In genomic region chr4:180557348-180557747, GRCh38 we compare ENCODE assay signal across 15 cellular contexts.
A peak's percentile ranks its signal among the peaks of the same experiment; 100 is the strongest.
DNase-seq lines count a peak whose midpoint lies in the region; ATAC-seq, FAIRE-seq and TF ChIP-seq lines count a peak whose summit lies in the region.
"Had no signal": no experiment of that assay in that cellular context is flagged by ENCODE, and none has a peak within 500 bp of the region (broad histone marks: within the 10 kb centered on the region; RNA-seq: fewer than 3 reads in every experiment).

No MANE protein-coding gene starts in this region.

- peak; percentile 15 for DNase-seq in HCT116 (ENCODE audit: low read depth, low spot score)
- peak; percentile 6 for DNase-seq in NB4 (ENCODE audit: low read depth)
- DNase-seq in iPS-NIHi11 (ENCODE audit: low spot score), result peak; percentile 25
- DNase-seq in HepG2 (ENCODE audit: low spot score), result no peak
- no peak for DNase-seq in neuronal stem cell (ENCODE audit: low spot score)
- no peak for DNase-seq in osteoblast (ENCODE audit: insufficient read length, low spot score, missing footprints)
- DNase-seq: activated naive CD8-positive, alpha-beta T cell treated with anti-CD3 and anti-CD28 coated beads for 36 hours; foreskin melanocyte; GM23248; left cardiac atrium; NCI-H1048; NK-92 treated with Interleukin-12 subunit alpha and Interleukin-12 subunit beta, amount 100 ng/mL, for 24 hours had no signal

- intact Hi-C loops in HCT116 (cut with micrococcal nuclease) (loop anchor here (10.0 kb wide), 1 partner anchor 1963 kb away; no protein-coding TSS in a partner anchor), HepG2 (cut with micrococcal nuclease; ENCODE audit: unreplicated experiment) (no loop called here)

- no peaks in the 10 kb centered on the region for H3K79me2 ChIP-seq in HCT116 (ENCODE audit: insufficient read depth, low read length)
- no peaks in the 10 kb centered on the region for H3K79me2 ChIP-seq in HepG2 (ENCODE audit: insufficient read depth, low read length)
- no peaks in the 10 kb centered on the region for H3K79me2 ChIP-seq in osteoblast (ENCODE audit: insufficient read depth, low read length)

- H3K9me2 ChIP-seq in HCT116 (ENCODE audit: insufficient read depth), result no peaks in the 10 kb centered on the region

- 1% methylated on average over 3 of the region's 3 CpGs for WGBS in HepG2 (ENCODE audit: low lambda C conversion rate)
- no CpG with 5 or more reads among the region's 3 CpGs for WGBS in neuronal stem cell (ENCODE audit: extremely low coverage in 2 of 2, insufficient read length in 2 of 2, insufficient replicate concordance in 1 of 2), 2 donors

- no peak overlapping the region for H3K4ac ChIP-seq in neuronal stem cell (ENCODE audit: low read length)

- no peak overlapping the region for H4K8ac ChIP-seq in neuronal stem cell (ENCODE audit: low read depth, low read length)

- H2AK5ac ChIP-seq in neuronal stem cell (ENCODE audit: low read depth, low read length), result no peak overlapping the region

- TF ChIP-seq EP300 in HepG2 (IDR thresholded peaks at IDR 0.05; ENCODE audit: low read depth in 2 of 2, low read length in 2 of 2) (no peak), HepG2 (CRISPR knock-in tag; IDR thresholded peaks at IDR 0.05; ENCODE audit: borderline replicate concordance) (no peak)

- TF ChIP-seq POLR2A in HCT116 (IDR thresholded peaks at IDR 0.05; ENCODE audit: borderline replicate concordance, extremely low read depth, insufficient read depth, insufficient read length) (no peak), NB4 (IDR thresholded peaks at IDR 0.05; ENCODE audit: extremely low read depth, insufficient read length) (no peak), HepG2 (IDR thresholded peaks at IDR 0.05; ENCODE audit: insufficient read depth in 1 of 2, low read depth in 2 of 2, low read length in 2 of 2) (no peak)

- H3K79me1 ChIP-seq in neuronal stem cell (ENCODE audit: low read depth, low read length), result no peaks in the 10 kb centered on the region

- H3K23ac ChIP-seq in neuronal stem cell (ENCODE audit: low read depth, low read length, poor library complexity), result no peak overlapping the region

- H3K36me3 ChIP-seq in HCT116 (ENCODE audit: control insufficient read depth in 1 of 2, insufficient read depth in 2 of 2, low read length in 2 of 2), result no peaks in the 10 kb centered on the region
- H3K36me3 ChIP-seq in HepG2 (replicated peaks in 1 of 2; ENCODE audit: control insufficient read depth in 1 of 2, insufficient read depth in 2 of 2, low read length in 2 of 2), result no peaks in the 10 kb centered on the region
- H3K36me3 ChIP-seq in neuronal stem cell (replicated peaks in 1 of 2; ENCODE audit: control insufficient read depth in 2 of 2, insufficient read depth in 2 of 2, low read length in 2 of 2), result no peaks in the 10 kb centered on the region
- H3K36me3 ChIP-seq in osteoblast (ENCODE audit: insufficient read depth, low read length), result no peaks in the 10 kb centered on the region

- TF ChIP-seq RAD21 in HCT116 (IDR thresholded peaks at IDR 0.05; ENCODE audit: low read depth) (peak; percentile 30), HepG2 (CRISPR knock-in tag; IDR thresholded peaks at IDR 0.05) (no peak)

- no peak for FAIRE-seq in HepG2 (lab: Jason Lieb, UNC)

- H2BK120ac ChIP-seq in neuronal stem cell (ENCODE audit: low read depth, low read length), result no peak overlapping the region

- H4K91ac ChIP-seq in neuronal stem cell (ENCODE audit: low read depth, low read length, poor library complexity), result no peak overlapping the region

- H3K18ac ChIP-seq in neuronal stem cell (ENCODE audit: low read length), result no peak overlapping the region

- H3K27me3 ChIP-seq in HCT116 (ENCODE audit: insufficient read depth, low read length), result no peaks in the 10 kb centered on the region
- no peaks in the 10 kb centered on the region for H3K27me3 ChIP-seq in HepG2 (ENCODE audit: control insufficient read depth in 1 of 2, insufficient read depth in 2 of 2, low read length in 2 of 2)
- no peaks in the 10 kb centered on the region for H3K27me3 ChIP-seq in neuronal stem cell (ENCODE audit: control insufficient read depth in 3 of 3, insufficient read depth in 3 of 3, low read depth in 1 of 3, low read length in 3 of 3)
- no peaks in the 10 kb centered on the region for H3K27me3 ChIP-seq in osteoblast (ENCODE audit: insufficient read depth, low read length)

- ATAC-seq in HCT116 (peak; percentile 71; the same call in 1 of the 2 replicates), HepG2 (no peak), HG03457 (IDR thresholded peaks at IDR 0.05; ENCODE audit: unreplicated experiment) (no peak)
- ATAC-seq: left cardiac atrium; stimulated activated effector memory CD8-positive, alpha-beta T cell treated with anti-CD3 and anti-CD28 coated beads, Interleukin-12 subunit alpha, Interleukin-12 subunit beta, amount 100 ng/mL, for 72 hours had no signal

- H2BK5ac ChIP-seq in neuronal stem cell (ENCODE audit: low read length), result no peak overlapping the region

- RAD21 ChIA-PET in HCT116 (lab: Charles Lee; ENCODE audit: low non-redundant PET in 1 of 2, low total read pairs in 2 of 2, uncharacterized antibody in 2 of 2, unreplicated experiment in 2 of 2), result no interaction called here

- no peaks in the 10 kb centered on the region for H3K9me3 ChIP-seq in HCT116 (ENCODE audit: control insufficient read depth in 1 of 2, insufficient read depth in 1 of 2, low read depth in 1 of 2, low read length in 2 of 2)
- no peaks in the 10 kb centered on the region for H3K9me3 ChIP-seq in HepG2 (ENCODE audit: low read length)
- no peaks in the 10 kb centered on the region for H3K9me3 ChIP-seq in neuronal stem cell (replicated peaks in 1 of 2; ENCODE audit: control insufficient read depth in 2 of 2, insufficient read depth in 1 of 2, low read depth in 1 of 2, low read length in 2 of 2)
- H3K9me3 ChIP-seq in osteoblast (ENCODE audit: low read depth, low read length), result no peaks in the 10 kb centered on the region

- H4K20me1 ChIP-seq in HCT116 (ENCODE audit: insufficient read depth) (no peaks in the 10 kb centered on the region), HepG2 (ENCODE audit: insufficient read depth, low read length) (no peaks in the 10 kb centered on the region), osteoblast (ENCODE audit: insufficient read depth, low read length) (no peaks in the 10 kb centered on the region)

- H3K4me1 ChIP-seq in HCT116 (ENCODE audit: control insufficient read depth in 1 of 2, insufficient read depth in 2 of 2, low read length in 2 of 2) (no peaks in the 10 kb centered on the region), HepG2 (ENCODE audit: insufficient read depth, low read length) (no peaks in the 10 kb centered on the region), neuronal stem cell (ENCODE audit: control insufficient read depth in 2 of 2, insufficient read depth in 1 of 2, low read depth in 1 of 2, low read length in 2 of 2) (no peaks in the 10 kb centered on the region), osteoblast (ENCODE audit: insufficient read depth, low read length) (no peaks in the 10 kb centered on the region)

- H3K4me2 ChIP-seq in HCT116 (ENCODE audit: low read length), result no peak overlapping the region
- H3K4me2 ChIP-seq in HepG2 (ENCODE audit: low read depth, low read length), result no peak overlapping the region
- no peak overlapping the region for H3K4me2 ChIP-seq in neuronal stem cell (ENCODE audit: insufficient read depth, low read length, poor library complexity, severe bottlenecking)
- no peak overlapping the region for H3K4me2 ChIP-seq in osteoblast (ENCODE audit: insufficient read depth, low read length)

- TF ChIP-seq CTCF in GM12873 (IDR thresholded peaks at IDR 0.05; ENCODE audit: insufficient read depth, low read depth, low read length, missing control alignments), result peak; percentile 48
- peak; percentile 5 to 59 (median 52); a peak in 4 of 6 replicates for TF ChIP-seq CTCF in HCT116 (IDR thresholded peaks at IDR 0.05 in 2 of 3, conservative IDR thresholded peaks at IDR 0.05 in 1 of 3; ENCODE audit: borderline replicate concordance in 1 of 3, insufficient read depth in 1 of 3, low read depth in 2 of 3, low read length in 2 of 3)
- no peak for TF ChIP-seq CTCF in NB4 (IDR thresholded peaks at IDR 0.05; ENCODE audit: low read depth, low read length)
- no peak for TF ChIP-seq CTCF in HepG2 (CRISPR knock-in tag; IDR thresholded peaks at IDR 0.05)
- no peak for TF ChIP-seq CTCF in osteoblast (IDR thresholded peaks at IDR 0.05; ENCODE audit: extremely low read depth, low read depth, low read length)

- no peak overlapping the region for H3K9ac ChIP-seq in HCT116 (ENCODE audit: low read length)
- no peak overlapping the region for H3K9ac ChIP-seq in HepG2 (ENCODE audit: insufficient read depth, low read depth, low read length)
- no peak overlapping the region for H3K9ac ChIP-seq in neuronal stem cell (ENCODE audit: low read depth, low read length, poor library complexity)
- H3K9ac ChIP-seq: GM23248 had no signal

- CTCF ChIA-PET in HCT116 (lab: Charles Lee) (no interaction called here), HepG2 (lab: Yijun Ruan, JAX; ENCODE audit: low intra/inter-chr PET ratio, low total read pairs) (no interaction called here)

- H2BK15ac ChIP-seq in neuronal stem cell (ENCODE audit: low read length), result no peak overlapping the region

- no peak overlapping the region for H3K4me3 ChIP-seq in HCT116 (replicated peaks in 1 of 2; ENCODE audit: low read depth in 1 of 2, low read length in 2 of 2)
- H3K4me3 ChIP-seq in NB4 (ENCODE audit: low read depth, low read length), result no peak overlapping the region
- H3K4me3 ChIP-seq in HepG2 (replicated peaks in 1 of 3; ENCODE audit: insufficient read depth in 1 of 3, low read depth in 2 of 3, low read length in 3 of 3), result no peak overlapping the region
- no peak overlapping the region for H3K4me3 ChIP-seq in neuronal stem cell (ENCODE audit: low read length in 2 of 2)
- H3K4me3 ChIP-seq in osteoblast (ENCODE audit: insufficient read depth, low read length), result no peak overlapping the region
- H3K4me3 ChIP-seq: GM23248 had no signal

- no TSS peak for BruUV-seq in HCT116 (replicated peaks; lab: Mats Ljungman, UMichigan)
- BruUV-seq in HepG2 (replicated peaks; lab: Mats Ljungman, UMichigan), result no TSS peak

- no peak overlapping the region for H3K14ac ChIP-seq in neuronal stem cell (ENCODE audit: low read length)

- in situ Hi-C loops in HepG2 (cut with HindIII; ENCODE audit: extremely low pct_ligation_motif_present, low pct_unique_long_range_greater_than_20kb), result no loop called here

- no peak overlapping the region for H2BK12ac ChIP-seq in neuronal stem cell (ENCODE audit: low read length)

- H2AFZ ChIP-seq in HCT116 (ENCODE audit: low read depth, low read length, poor library complexity, severe bottlenecking), result peak overlapping the region; percentile 11
- no peak overlapping the region for H2AFZ ChIP-seq in HepG2 (ENCODE audit: low read length)
- H2AFZ ChIP-seq in neuronal stem cell (ENCODE audit: low read length), result no peak overlapping the region
- H2AFZ ChIP-seq in osteoblast (ENCODE audit: low read length), result no peak overlapping the region
- H2AFZ ChIP-seq: GM23248 had no signal

- no peak overlapping the region for H3K27ac ChIP-seq in HCT116 (ENCODE audit: low read depth, low read length)
- H3K27ac ChIP-seq in HepG2 (ENCODE audit: extremely low read length, insufficient read depth, low read length), result no peak overlapping the region
- H3K27ac ChIP-seq in neuronal stem cell (replicated peaks; ENCODE audit: low read length), result no peak overlapping the region
- no peak overlapping the region for H3K27ac ChIP-seq in osteoblast (ENCODE audit: low read depth, low read length)
- H3K27ac ChIP-seq: GM23248 had no signal

- POLR2A ChIA-PET in HCT116 (lab: Charles Lee), result no interaction called here
- POLR2A ChIA-PET in HepG2 (lab: Yijun Ruan, JAX), result no interaction called here

Comparison
In these comparisons a context has a peak if more than half of its experiments do, and no peak if none do; other contexts are left out.
1. CTCF ChIP-seq: peak in GM12873 (single experiment) and HCT116 (3 of 3); none in NB4 (single experiment), HepG2 (single experiment) and osteoblast (single experiment).
2. DNase-seq: peak in HCT116 (single experiment), NB4 (single experiment) and iPS-NIHi11 (single experiment); none in HepG2 (single experiment), neuronal stem cell (single experiment) and osteoblast (single experiment).